In genomic region chr4:6961496-6962210, GRCh38 we compare ENCODE assay signal across 1 cellular context.
TF ChIP-seq lines count a peak whose summit lies in the region.

No MANE protein-coding gene starts in this region.

TF ChIP-seq in GM23338, 12 proteins besides CTCF, POLR2A, EP300 and RAD21:
- TF ChIP-seq, protein P1, sequence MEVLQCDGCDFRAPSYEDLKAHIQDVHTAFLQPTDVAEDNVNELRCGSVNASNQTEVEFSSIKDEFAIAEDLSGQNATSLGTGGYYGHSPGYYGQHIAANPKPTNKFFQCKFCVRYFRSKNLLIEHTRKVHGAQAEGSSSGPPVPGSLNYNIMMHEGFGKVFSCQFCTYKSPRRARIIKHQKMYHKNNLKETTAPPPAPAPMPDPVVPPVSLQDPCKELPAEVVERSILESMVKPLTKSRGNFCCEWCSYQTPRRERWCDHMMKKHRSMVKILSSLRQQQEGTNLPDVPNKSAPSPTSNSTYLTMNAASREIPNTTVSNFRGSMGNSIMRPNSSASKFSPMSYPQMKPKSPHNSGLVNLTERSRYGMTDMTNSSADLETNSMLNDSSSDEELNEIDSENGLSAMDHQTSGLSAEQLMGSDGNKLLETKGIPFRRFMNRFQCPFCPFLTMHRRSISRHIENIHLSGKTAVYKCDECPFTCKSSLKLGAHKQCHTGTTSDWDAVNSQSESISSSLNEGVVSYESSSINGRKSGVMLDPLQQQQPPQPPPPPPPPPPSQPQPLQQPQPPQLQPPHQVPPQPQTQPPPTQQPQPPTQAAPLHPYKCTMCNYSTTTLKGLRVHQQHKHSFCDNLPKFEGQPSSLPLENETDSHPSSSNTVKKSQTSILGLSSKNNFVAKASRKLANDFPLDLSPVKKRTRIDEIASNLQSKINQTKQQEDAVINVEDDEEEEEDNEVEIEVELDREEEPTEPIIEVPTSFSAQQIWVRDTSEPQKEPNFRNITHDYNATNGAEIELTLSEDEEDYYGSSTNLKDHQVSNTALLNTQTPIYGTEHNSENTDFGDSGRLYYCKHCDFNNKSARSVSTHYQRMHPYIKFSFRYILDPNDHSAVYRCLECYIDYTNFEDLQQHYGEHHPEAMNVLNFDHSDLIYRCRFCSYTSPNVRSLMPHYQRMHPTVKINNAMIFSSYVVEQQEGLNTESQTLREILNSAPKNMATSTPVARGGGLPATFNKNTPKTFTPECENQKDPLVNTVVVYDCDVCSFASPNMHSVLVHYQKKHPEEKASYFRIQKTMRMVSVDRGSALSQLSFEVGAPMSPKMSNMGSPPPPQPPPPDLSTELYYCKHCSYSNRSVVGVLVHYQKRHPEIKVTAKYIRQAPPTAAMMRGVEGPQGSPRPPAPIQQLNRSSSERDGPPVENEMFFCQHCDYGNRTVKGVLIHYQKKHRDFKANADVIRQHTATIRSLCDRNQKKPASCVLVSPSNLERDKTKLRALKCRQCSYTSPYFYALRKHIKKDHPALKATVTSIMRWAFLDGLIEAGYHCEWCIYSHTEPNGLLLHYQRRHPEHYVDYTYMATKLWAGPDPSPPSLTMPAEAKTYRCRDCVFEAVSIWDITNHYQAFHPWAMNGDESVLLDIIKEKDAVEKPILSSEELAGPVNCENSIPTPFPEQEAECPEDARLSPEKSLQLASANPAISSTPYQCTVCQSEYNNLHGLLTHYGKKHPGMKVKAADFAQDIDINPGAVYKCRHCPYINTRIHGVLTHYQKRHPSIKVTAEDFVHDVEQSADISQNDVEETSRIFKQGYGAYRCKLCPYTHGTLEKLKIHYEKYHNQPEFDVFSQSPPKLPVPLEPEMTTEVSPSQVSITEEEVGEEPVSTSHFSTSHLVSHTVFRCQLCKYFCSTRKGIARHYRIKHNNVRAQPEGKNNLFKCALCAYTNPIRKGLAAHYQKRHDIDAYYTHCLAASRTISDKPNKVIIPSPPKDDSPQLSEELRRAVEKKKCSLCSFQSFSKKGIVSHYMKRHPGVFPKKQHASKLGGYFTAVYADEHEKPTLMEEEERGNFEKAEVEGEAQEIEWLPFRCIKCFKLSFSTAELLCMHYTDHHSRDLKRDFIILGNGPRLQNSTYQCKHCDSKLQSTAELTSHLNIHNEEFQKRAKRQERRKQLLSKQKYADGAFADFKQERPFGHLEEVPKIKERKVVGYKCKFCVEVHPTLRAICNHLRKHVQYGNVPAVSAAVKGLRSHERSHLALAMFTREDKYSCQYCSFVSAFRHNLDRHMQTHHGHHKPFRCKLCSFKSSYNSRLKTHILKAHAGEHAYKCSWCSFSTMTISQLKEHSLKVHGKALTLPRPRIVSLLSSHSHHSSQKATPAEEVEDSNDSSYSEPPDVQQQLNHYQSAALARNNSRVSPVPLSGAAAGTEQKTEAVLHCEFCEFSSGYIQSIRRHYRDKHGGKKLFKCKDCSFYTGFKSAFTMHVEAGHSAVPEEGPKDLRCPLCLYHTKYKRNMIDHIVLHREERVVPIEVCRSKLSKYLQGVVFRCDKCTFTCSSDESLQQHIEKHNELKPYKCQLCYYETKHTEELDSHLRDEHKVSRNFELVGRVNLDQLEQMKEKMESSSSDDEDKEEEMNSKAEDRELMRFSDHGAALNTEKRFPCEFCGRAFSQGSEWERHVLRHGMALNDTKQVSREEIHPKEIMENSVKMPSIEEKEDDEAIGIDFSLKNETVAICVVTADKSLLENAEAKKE (CRISPR knock-in tag; IDR thresholded peaks at IDR 0.05): no peak
- no peak for TF ChIP-seq EZH2 (IDR thresholded peaks at IDR 0.05; ENCODE audit: low read depth, unreplicated experiment)
- no peak for TF ChIP-seq EZH2phosphoT487 (IDR thresholded peaks at IDR 0.05; ENCODE audit: unreplicated experiment)
- TF ChIP-seq ZNF331 (CRISPR knock-in tag; IDR thresholded peaks at IDR 0.05; ENCODE audit: low read depth): no peak
- TF ChIP-seq, protein P2, sequence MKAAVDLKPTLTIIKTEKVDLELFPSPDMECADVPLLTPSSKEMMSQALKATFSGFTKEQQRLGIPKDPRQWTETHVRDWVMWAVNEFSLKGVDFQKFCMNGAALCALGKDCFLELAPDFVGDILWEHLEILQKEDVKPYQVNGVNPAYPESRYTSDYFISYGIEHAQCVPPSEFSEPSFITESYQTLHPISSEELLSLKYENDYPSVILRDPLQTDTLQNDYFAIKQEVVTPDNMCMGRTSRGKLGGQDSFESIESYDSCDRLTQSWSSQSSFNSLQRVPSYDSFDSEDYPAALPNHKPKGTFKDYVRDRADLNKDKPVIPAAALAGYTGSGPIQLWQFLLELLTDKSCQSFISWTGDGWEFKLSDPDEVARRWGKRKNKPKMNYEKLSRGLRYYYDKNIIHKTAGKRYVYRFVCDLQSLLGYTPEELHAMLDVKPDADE (IDR thresholded peaks at IDR 0.05): no peak
- no peak for TF ChIP-seq STAT1 (IDR thresholded peaks at IDR 0.05; ENCODE audit: unreplicated experiment)
- TF ChIP-seq, protein P3, sequence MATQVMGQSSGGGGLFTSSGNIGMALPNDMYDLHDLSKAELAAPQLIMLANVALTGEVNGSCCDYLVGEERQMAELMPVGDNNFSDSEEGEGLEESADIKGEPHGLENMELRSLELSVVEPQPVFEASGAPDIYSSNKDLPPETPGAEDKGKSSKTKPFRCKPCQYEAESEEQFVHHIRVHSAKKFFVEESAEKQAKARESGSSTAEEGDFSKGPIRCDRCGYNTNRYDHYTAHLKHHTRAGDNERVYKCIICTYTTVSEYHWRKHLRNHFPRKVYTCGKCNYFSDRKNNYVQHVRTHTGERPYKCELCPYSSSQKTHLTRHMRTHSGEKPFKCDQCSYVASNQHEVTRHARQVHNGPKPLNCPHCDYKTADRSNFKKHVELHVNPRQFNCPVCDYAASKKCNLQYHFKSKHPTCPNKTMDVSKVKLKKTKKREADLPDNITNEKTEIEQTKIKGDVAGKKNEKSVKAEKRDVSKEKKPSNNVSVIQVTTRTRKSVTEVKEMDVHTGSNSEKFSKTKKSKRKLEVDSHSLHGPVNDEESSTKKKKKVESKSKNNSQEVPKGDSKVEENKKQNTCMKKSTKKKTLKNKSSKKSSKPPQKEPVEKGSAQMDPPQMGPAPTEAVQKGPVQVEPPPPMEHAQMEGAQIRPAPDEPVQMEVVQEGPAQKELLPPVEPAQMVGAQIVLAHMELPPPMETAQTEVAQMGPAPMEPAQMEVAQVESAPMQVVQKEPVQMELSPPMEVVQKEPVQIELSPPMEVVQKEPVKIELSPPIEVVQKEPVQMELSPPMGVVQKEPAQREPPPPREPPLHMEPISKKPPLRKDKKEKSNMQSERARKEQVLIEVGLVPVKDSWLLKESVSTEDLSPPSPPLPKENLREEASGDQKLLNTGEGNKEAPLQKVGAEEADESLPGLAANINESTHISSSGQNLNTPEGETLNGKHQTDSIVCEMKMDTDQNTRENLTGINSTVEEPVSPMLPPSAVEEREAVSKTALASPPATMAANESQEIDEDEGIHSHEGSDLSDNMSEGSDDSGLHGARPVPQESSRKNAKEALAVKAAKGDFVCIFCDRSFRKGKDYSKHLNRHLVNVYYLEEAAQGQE (IDR thresholded peaks at IDR 0.05; ENCODE audit: unreplicated experiment): no peak
- TF ChIP-seq JUNB (IDR thresholded peaks at IDR 0.05; ENCODE audit: unreplicated experiment): no peak
- no peak for TF ChIP-seq POLR2AphosphoS5 (IDR thresholded peaks at IDR 0.05; ENCODE audit: low read depth)
- no peak for TF ChIP-seq NANOG (IDR thresholded peaks at IDR 0.05; ENCODE audit: borderline replicate concordance)
